In the genomic region with DNA sequence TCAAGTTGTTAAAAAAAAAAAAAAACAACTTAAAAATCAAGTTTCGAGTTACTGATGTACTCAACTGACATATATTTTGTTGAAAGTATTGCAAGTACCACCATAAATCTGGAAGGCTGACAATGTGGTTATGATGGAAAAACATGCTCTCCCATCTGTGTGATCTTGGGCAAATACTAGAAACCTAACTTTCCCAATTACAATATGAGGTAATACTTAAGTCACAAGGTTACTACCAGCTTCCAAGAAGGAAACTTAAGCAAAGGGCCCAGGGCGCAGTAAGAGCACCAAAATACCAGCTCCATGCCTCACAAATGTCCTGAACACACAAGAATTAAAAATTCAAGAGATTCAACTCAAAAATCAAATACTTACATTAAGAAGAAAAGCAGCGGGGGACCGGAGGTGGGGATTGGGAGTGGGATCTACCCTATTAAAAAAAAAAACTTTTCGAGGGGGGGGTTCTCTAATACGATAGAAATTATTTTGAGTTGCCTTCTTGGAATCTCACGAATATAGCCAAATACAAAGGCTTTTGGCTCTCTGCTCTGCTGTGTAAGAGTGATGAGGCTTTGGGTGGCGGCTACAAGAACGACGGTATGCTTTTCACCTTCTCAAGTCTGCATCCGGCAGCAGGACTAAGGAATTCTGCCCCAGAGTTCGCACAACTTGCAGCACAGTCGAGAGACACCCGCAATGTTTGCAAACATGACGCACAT, we compare ENCODE assay signal across 8 cellular contexts. TPM values are rescaled to one million over a fixed set of nuclear protein-coding genes. Genes with fewer than 3 reads are reported as not detected.
A peak's percentile ranks its signal among the peaks of the same experiment; 100 is the strongest.
DNase-seq lines count a peak whose midpoint lies in the region; ATAC-seq and TF ChIP-seq lines count a peak whose summit lies in the region.

No MANE protein-coding gene starts in this region.

- intact Hi-C loops in left lung (cut with DNase I) = no loop called here

- DNase-seq in COLO668 (lab: John Stamatoyannopoulos, UW; ENCODE audit: unreplicated experiment) (peak; percentile 18), HEK293T (ENCODE audit: extremely low spot score) (peak; percentile 33), SK-N-MC (ENCODE audit: low read depth, low spot score) (no peak), left lung (peak in 1 of 2 donors; percentile 45), superior temporal gyrus (ENCODE audit: extremely low spot score) (peak; percentile 58)

- no peak for TF ChIP-seq CTCF in left lung (IDR thresholded peaks at IDR 0.05)

- peak overlapping the region; percentile 98 for H3K4me3 ChIP-seq in SK-N-MC
- H3K4me3 ChIP-seq in left lung = peak overlapping the region; percentile 74 to 88

- H3K27ac ChIP-seq in SK-N-MC (peak overlapping the region; percentile 86; the same call in 1 of the 2 replicates), cingulate gyrus (ENCODE audit: low read depth, low read length) (peak overlapping the region; percentile 89), left lung (peak overlapping the region; percentile 94 to 96)

- peaks cover 0 to 31% of the 10 kb centered on the region in 2 donors for H3K4me1 ChIP-seq in left lung

- H3K27me3 ChIP-seq in left lung = peaks cover 0 to 3% of the 10 kb centered on the region in 2 donors

- POLR2A ChIA-PET in HEK293T (lab: Yijun Ruan, JAX) = interaction anchor here (1.1 to 1.5 kb wide), 2 partner anchors 9 to 10 kb away, joined by 4 read pairs; no protein-coding TSS in a partner anchor

- H3K9me3 ChIP-seq in SK-N-MC (ENCODE audit: low read depth, low read length) = no peaks in the 10 kb centered on the region
- H3K9me3 ChIP-seq in left lung = no peaks in the 10 kb centered on the region

- peak overlapping the region; percentile 89 for H3K9ac ChIP-seq in SK-N-MC (ENCODE audit: insufficient read length)

- H3K36me3 ChIP-seq in SK-N-MC (ENCODE audit: insufficient read depth, low read length) (peaks cover 18% of the 10 kb centered on the region), left lung (peaks cover 0 to 7% of the 10 kb centered on the region in 2 donors)

- peak; percentile 56 for ATAC-seq in left lung
- ATAC-seq in HG03139 (IDR thresholded peaks at IDR 0.05; ENCODE audit: unreplicated experiment) = no peak
- no peak for ATAC-seq in HG03097 (IDR thresholded peaks at IDR 0.05; ENCODE audit: low FRiP score, unreplicated experiment)

- CTCF ChIA-PET in HEK293T (lab: Yijun Ruan, JAX) = interaction anchor here (0.7 kb wide), 1 partner anchor 426 kb away, joined by 3 read pairs; no protein-coding TSS in a partner anchor

TF ChIP-seq in HEK293T, 16 proteins besides CTCF, POLR2A, EP300 and RAD21:
- TF ChIP-seq SUZ12 (IDR thresholded peaks at IDR 0.05) (no peak), ELF4 (IDR thresholded peaks at IDR 0.05) (no peak), BHLHE40 (IDR thresholded peaks at IDR 0.05; ENCODE audit: borderline replicate concordance) (no peak), L3MBTL2 (conservative IDR thresholded peaks at IDR 0.05) (no peak; the same call in 1 of the 2 replicates), ARNT (IDR thresholded peaks at IDR 0.05) (no peak), ZNF384 (IDR thresholded peaks at IDR 0.05) (peak; percentile 65), SP1 (IDR thresholded peaks at IDR 0.05) (no peak), FOXK2 (IDR thresholded peaks at IDR 0.05) (no peak), FOXA1 (IDR thresholded peaks at IDR 0.05) (no peak), HDGF (IDR thresholded peaks at IDR 0.05; ENCODE audit: borderline replicate concordance) (no peak), LEF1 (IDR thresholded peaks at IDR 0.05; ENCODE audit: borderline replicate concordance) (no peak), TARDBP (IDR thresholded peaks at IDR 0.05) (no peak), NFRKB (IDR thresholded peaks at IDR 0.05) (no peak), CTBP1 (IDR thresholded peaks at IDR 0.05; ENCODE audit: borderline replicate concordance) (no peak), FOXM1 (IDR thresholded peaks at IDR 0.05; ENCODE audit: borderline replicate concordance) (no peak)
- TF ChIP-seq, protein P1, sequence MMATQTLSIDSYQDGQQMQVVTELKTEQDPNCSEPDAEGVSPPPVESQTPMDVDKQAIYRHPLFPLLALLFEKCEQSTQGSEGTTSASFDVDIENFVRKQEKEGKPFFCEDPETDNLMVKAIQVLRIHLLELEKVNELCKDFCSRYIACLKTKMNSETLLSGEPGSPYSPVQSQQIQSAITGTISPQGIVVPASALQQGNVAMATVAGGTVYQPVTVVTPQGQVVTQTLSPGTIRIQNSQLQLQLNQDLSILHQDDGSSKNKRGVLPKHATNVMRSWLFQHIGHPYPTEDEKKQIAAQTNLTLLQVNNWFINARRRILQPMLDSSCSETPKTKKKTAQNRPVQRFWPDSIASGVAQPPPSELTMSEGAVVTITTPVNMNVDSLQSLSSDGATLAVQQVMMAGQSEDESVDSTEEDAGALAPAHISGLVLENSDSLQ (IDR thresholded peaks at IDR 0.05) = peak; percentile 90

RNA-seq across cellular contexts. Expression of a gene that starts 1.2 kb away (rescaled TPM):
- 10 to 100 TPM; 28.2 to 32.3 TPM for total RNA-seq in left lung
